Comparison of ENCODE assay signal across 26 cellular contexts in genomic region chr6:37724530-37725220, GRCh38.
"Had no signal": no experiment of that assay in that cellular context is flagged by ENCODE, and none has a peak within 500 bp of the region (broad histone marks: within the 10 kb centered on the region; RNA-seq: fewer than 3 reads in every experiment).

No MANE protein-coding gene starts in this region.

- H3K4me1 Mint-ChIP-seq: activated CD4-positive, alpha-beta T cell treated with anti-CD3 and anti-CD28 coated beads, Interleukin-2, amount 10 ng/mL, durations not matched to agents 7 days and 5 days; activated T-helper 17 cell treated with anti-CD3 and anti-CD28 coated beads, Interleukin-2, amount 50 U/mL, for 72 hours; naive thymus-derived CD8-positive, alpha-beta T cell had no signal

- DNase-seq: activated CD4-positive, alpha-beta T cell treated with anti-CD3 and anti-CD28 coated beads for 1 hour; activated CD4-positive, alpha-beta T cell treated with anti-CD3 and anti-CD28 coated beads, Interleukin-2, amount 10 ng/mL, durations not matched to agents 7 days and 5 days; activated CD8-positive, alpha-beta T cell treated with anti-CD3 and anti-CD28 coated beads for 36 hours; activated gamma-delta T cell treated with Interleukin-2 at 50 U/mL for 16 hours; activated naive CD4-positive, alpha-beta T cell treated with anti-CD3 and anti-CD28 coated beads, Interleukin-2, amount 50 U/mL, for 16 hours; activated T-cell treated with anti-CD3 and anti-CD28 coated beads, Interleukin-2, amount 50 U/mL, for 4 hours; amygdala; dorsolateral prefrontal cortex; effector memory CD4-positive, alpha-beta T cell; erythroblast; head of caudate nucleus; hippocampal formation; naive thymus-derived CD8-positive, alpha-beta T cell; right cardiac atrium; stimulated activated CD4-positive, alpha-beta T cell treated with anti-CD3 and anti-CD28 coated beads, Interleukin-12 subunit alpha, Interleukin-12 subunit beta, amount 100 ng/mL, for 4 hours; stimulated activated CD4-positive, alpha-beta T cell treated with anti-CD3 and anti-CD28 coated beads, Interleukin-4, amount 100 ng/mL, for 1 hour; T-helper 9 cell; upper lobe of left lung had no signal

- H3K27ac Mint-ChIP-seq: activated CD4-positive, alpha-beta T cell treated with anti-CD3 and anti-CD28 coated beads, Interleukin-2, amount 10 ng/mL, durations not matched to agents 7 days and 5 days; activated CD8-positive, alpha-beta T cell treated with anti-CD3 and anti-CD28 coated beads for 36 hours; activated T-helper 17 cell treated with anti-CD3 and anti-CD28 coated beads, Interleukin-2, amount 50 U/mL, for 72 hours; naive thymus-derived CD8-positive, alpha-beta T cell; stimulated activated naive CD8-positive, alpha-beta T cell treated with anti-CD3 and anti-CD28 coated beads, Interleukin-15, Interleukin-2, amounts not matched to agents 100 ng/mL and 50 ng/mL, for 24 hours; T-helper 1 cell treated with Interleukin-12 subunit alpha and Interleukin-12 subunit beta and Interleukin-4 antibody, amounts not matched to agents 30 μg/mL and 1 μg/mL, for 36 hours had no signal

- H3K36me3 Mint-ChIP-seq: naive thymus-derived CD8-positive, alpha-beta T cell had no signal

- H3K4me3 Mint-ChIP-seq: activated CD4-positive, alpha-beta T cell treated with anti-CD3 and anti-CD28 coated beads, Interleukin-2, amount 10 ng/mL, durations not matched to agents 7 days and 5 days; activated CD8-positive, alpha-beta T cell treated with anti-CD3 and anti-CD28 coated beads for 36 hours; activated T-cell treated with anti-CD3 and anti-CD28 coated beads, Interleukin-2, amount 50 U/mL, for 4 hours; activated T-helper 17 cell treated with anti-CD3 and anti-CD28 coated beads, Interleukin-2, amount 50 U/mL, for 72 hours; naive thymus-derived CD8-positive, alpha-beta T cell; stimulated activated naive CD8-positive, alpha-beta T cell treated with anti-CD3 and anti-CD28 coated beads, Interleukin-15, Interleukin-2, amounts not matched to agents 100 ng/mL and 50 ng/mL, for 24 hours; T-helper 1 cell treated with Interleukin-12 subunit alpha and Interleukin-12 subunit beta and Interleukin-4 antibody, amounts not matched to agents 30 μg/mL and 1 μg/mL, for 36 hours had no signal

- H3K27ac ChIP-seq: coronary artery, dorsolateral prefrontal cortex, gastroesophageal sphincter, skin epidermis, upper lobe of left lung, vagina had no signal

- H3K4me1 ChIP-seq: gastroesophageal sphincter, upper lobe of left lung, vagina had no signal

- FAIRE-seq: keratinocyte had no signal

- H3K9me3 Mint-ChIP-seq: activated CD4-positive, alpha-beta T cell treated with anti-CD3 and anti-CD28 coated beads, Interleukin-2, amount 10 ng/mL, durations not matched to agents 7 days and 5 days; activated CD8-positive, alpha-beta T cell treated with anti-CD3 and anti-CD28 coated beads for 36 hours; activated T-cell treated with anti-CD3 and anti-CD28 coated beads, Interleukin-2, amount 50 U/mL, for 4 hours; activated T-helper 17 cell treated with anti-CD3 and anti-CD28 coated beads, Interleukin-2, amount 50 U/mL, for 72 hours; naive thymus-derived CD8-positive, alpha-beta T cell; stimulated activated naive CD8-positive, alpha-beta T cell treated with anti-CD3 and anti-CD28 coated beads, Interleukin-15, Interleukin-2, amounts not matched to agents 100 ng/mL and 50 ng/mL, for 24 hours; T-helper 1 cell treated with Interleukin-12 subunit alpha and Interleukin-12 subunit beta and Interleukin-4 antibody, amounts not matched to agents 30 μg/mL and 1 μg/mL, for 36 hours had no signal

- H3K9me3 ChIP-seq: gastroesophageal sphincter, upper lobe of left lung, vagina had no signal

- H3K36me3 ChIP-seq: gastroesophageal sphincter, upper lobe of left lung, vagina had no signal

- H3K27me3 ChIP-seq: gastroesophageal sphincter, upper lobe of left lung, vagina had no signal

- H3K27me3 Mint-ChIP-seq: activated CD4-positive, alpha-beta T cell treated with anti-CD3 and anti-CD28 coated beads, Interleukin-2, amount 10 ng/mL, durations not matched to agents 7 days and 5 days; activated CD8-positive, alpha-beta T cell treated with anti-CD3 and anti-CD28 coated beads for 36 hours; stimulated activated naive CD8-positive, alpha-beta T cell treated with anti-CD3 and anti-CD28 coated beads, Interleukin-15, Interleukin-2, amounts not matched to agents 100 ng/mL and 50 ng/mL, for 24 hours had no signal

- H3K4me3 ChIP-seq: coronary artery, dorsolateral prefrontal cortex, gastroesophageal sphincter, skin epidermis, upper lobe of left lung, vagina had no signal
